ENCODE assay signal across 12 cellular contexts in genomic region chr5:75167345-75167744, GRCh38.
DNase-seq lines count a peak whose midpoint lies in the region; ATAC-seq and TF ChIP-seq lines count a peak whose summit lies in the region.
"Had no signal": no experiment of that assay in that cellular context is flagged by ENCODE, and none has a peak within 500 bp of the region (broad histone marks: within the 10 kb centered on the region; RNA-seq: fewer than 3 reads in every experiment).

No MANE protein-coding gene starts in this region.

- ATAC-seq in GM18909 (IDR thresholded peaks at IDR 0.05; ENCODE audit: poor library complexity, unreplicated experiment) (no peak), HG02610 (IDR thresholded peaks at IDR 0.05; ENCODE audit: unreplicated experiment) (no peak)

- no peaks in the 10 kb centered on the region for H3K27me3 Mint-ChIP-seq in CD8-positive, alpha-beta memory T cell
- H3K27me3 Mint-ChIP-seq: IgD-negative memory B cell had no signal

- CTCF ChIA-PET in CD8-positive, alpha-beta memory T cell (lab: Charles Lee) = no interaction called here

- peaks cover 0 to 3% (median 2%) of the 10 kb centered on the region in 5 donors for H3K9me3 Mint-ChIP-seq in CD8-positive, alpha-beta memory T cell

- H3K36me3 Mint-ChIP-seq in CD8-positive, alpha-beta memory T cell = no peaks in the 10 kb centered on the region
- H3K36me3 Mint-ChIP-seq: IgD-negative memory B cell had no signal

- H3K4me1 Mint-ChIP-seq in CD8-positive, alpha-beta memory T cell = no peaks in the 10 kb centered on the region
- H3K4me1 Mint-ChIP-seq: IgD-negative memory B cell had no signal

- no peaks in the 10 kb centered on the region for H3K9me3 ChIP-seq in CD8-positive, alpha-beta memory T cell (ENCODE audit: low read length)

- H3K27ac ChIP-seq in CD8-positive, alpha-beta memory T cell (ENCODE audit: low read depth, low read length) = no peak overlapping the region
- H3K27ac ChIP-seq: esophagus muscularis mucosa had no signal

- H3K4me1 ChIP-seq in CD8-positive, alpha-beta memory T cell (ENCODE audit: insufficient read depth, low read length) = no peaks in the 10 kb centered on the region
- H3K4me1 ChIP-seq: esophagus muscularis mucosa had no signal

- in situ Hi-C loops in astrocyte of the cerebellum (cut with HindIII; ENCODE audit: low sequenced_read_pairs) = no loop called here

- no peaks in the 10 kb centered on the region for H3K36me3 ChIP-seq in CD8-positive, alpha-beta memory T cell (ENCODE audit: insufficient read depth, low read length)
- H3K36me3 ChIP-seq: esophagus muscularis mucosa had no signal

- H3K4me3 Mint-ChIP-seq in CD8-positive, alpha-beta memory T cell = no peak overlapping the region
- H3K4me3 Mint-ChIP-seq: IgD-negative memory B cell had no signal

- TF ChIP-seq CTCF in astrocyte of the cerebellum (IDR thresholded peaks at IDR 0.05; ENCODE audit: low read depth, low read length, missing control alignments) = peak; percentile 28

- POLR2A ChIA-PET in CD8-positive, alpha-beta memory T cell (lab: Charles Lee) = no interaction called here

- H3K4me3 ChIP-seq in astrocyte of the cerebellum (ENCODE audit: low read depth, low read length) = no peak overlapping the region
- H3K4me3 ChIP-seq in CD8-positive, alpha-beta memory T cell (ENCODE audit: low read length) = no peak overlapping the region
- H3K4me3 ChIP-seq: esophagus muscularis mucosa had no signal

- no peak overlapping the region for H3K27ac Mint-ChIP-seq in CD8-positive, alpha-beta memory T cell
- H3K27ac Mint-ChIP-seq: IgD-negative memory B cell had no signal

- H3K27me3 ChIP-seq in CD8-positive, alpha-beta memory T cell (ENCODE audit: insufficient read depth, low read length, poor library complexity, severe bottlenecking) = no peaks in the 10 kb centered on the region
- H3K27me3 ChIP-seq: esophagus muscularis mucosa had no signal

- DNase-seq in ELR (ENCODE audit: low read depth) (peak; percentile 47), HuH-7 (ENCODE audit: low spot score) (peak; percentile 10), astrocyte of the cerebellum (ENCODE audit: low read depth) (no peak), kidney tubule cell (ENCODE audit: low spot score) (peak; percentile 15), amygdala (lab: John Stamatoyannopoulos, UW) (no peak)
- DNase-seq in CD8-positive, alpha-beta memory T cell = no peak
- DNase-seq: NCI-H226, retina had no signal

Comparison
In these comparisons a context has a peak if more than half of its experiments do, and no peak if none do; other contexts are left out.
1. DNase-seq: peak in ELR (single experiment), HuH-7 (single experiment) and kidney tubule cell (single experiment); none in astrocyte of the cerebellum (single experiment), CD8-positive, alpha-beta memory T cell (0 of 5) and amygdala (0 of 56).